15 cellular contexts compared by ENCODE assay signal in the genomic region with DNA sequence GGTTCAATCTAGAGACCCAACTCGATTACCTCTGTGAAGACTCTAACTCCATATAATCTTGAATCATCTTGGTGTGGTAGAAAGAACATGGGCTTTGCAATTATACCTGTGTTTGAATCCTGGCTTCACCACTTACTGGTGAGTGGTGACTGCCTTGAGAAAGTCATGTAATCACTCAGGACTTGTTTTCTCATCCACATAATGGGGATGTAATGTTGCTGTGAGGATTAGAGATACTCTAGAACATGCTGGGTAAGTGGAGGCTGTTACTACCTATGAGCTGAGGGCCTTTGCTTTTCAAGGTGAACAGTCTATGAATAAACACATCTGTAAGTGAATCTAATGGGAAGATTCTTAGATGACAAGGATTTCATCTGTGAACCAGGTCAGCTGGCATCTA.
"Had no signal": no experiment of that assay in that cellular context is flagged by ENCODE, and none has a peak within 500 bp of the region (broad histone marks: within the 10 kb centered on the region; RNA-seq: fewer than 3 reads in every experiment).

No MANE protein-coding gene starts in this region.

- H3K27me3 ChIP-seq: adrenal gland, hepatocyte, upper lobe of left lung had no signal

- DNase-seq: activated CD4-positive, alpha-beta T cell treated with anti-CD3 and anti-CD28 coated beads, Interleukin-2, amount 50 U/mL, for 4 hours; activated T-cell treated with anti-CD3 and anti-CD28 coated beads, Interleukin-2, amount 50 U/mL, for 48 hours; adrenal gland; central memory CD4-positive, alpha-beta T cell; effector CD4-positive, alpha-beta T cell; left ventricle myocardium superior; stimulated activated CD4-positive, alpha-beta T cell treated with anti-CD3 and anti-CD28 coated beads, Interleukin-2, amount 100 ng/mL, for 24 hours; stimulated activated naive CD4-positive, alpha-beta T cell; T-helper 17 cell; upper lobe of left lung had no signal

- H3K4me3 ChIP-seq: adrenal gland, coronary artery, hepatocyte, upper lobe of left lung had no signal

- H3K27me3 Mint-ChIP-seq: progenitor cell of endocrine pancreas, T-helper 17 cell had no signal

- H3K27ac Mint-ChIP-seq: T-helper 17 cell had no signal

- H3K4me3 Mint-ChIP-seq: T-helper 17 cell had no signal

- H3K9me3 ChIP-seq: adrenal gland, upper lobe of left lung had no signal

- H3K36me3 ChIP-seq: adrenal gland, upper lobe of left lung had no signal

- ATAC-seq: left ventricle myocardium superior, sciatic nerve, SK-N-SH treated with all-trans-retinoic acid at 6 μM for 48 hours, T-helper 17 cell had no signal
